1 cellular context compared by ENCODE assay signal in the genomic region with DNA sequence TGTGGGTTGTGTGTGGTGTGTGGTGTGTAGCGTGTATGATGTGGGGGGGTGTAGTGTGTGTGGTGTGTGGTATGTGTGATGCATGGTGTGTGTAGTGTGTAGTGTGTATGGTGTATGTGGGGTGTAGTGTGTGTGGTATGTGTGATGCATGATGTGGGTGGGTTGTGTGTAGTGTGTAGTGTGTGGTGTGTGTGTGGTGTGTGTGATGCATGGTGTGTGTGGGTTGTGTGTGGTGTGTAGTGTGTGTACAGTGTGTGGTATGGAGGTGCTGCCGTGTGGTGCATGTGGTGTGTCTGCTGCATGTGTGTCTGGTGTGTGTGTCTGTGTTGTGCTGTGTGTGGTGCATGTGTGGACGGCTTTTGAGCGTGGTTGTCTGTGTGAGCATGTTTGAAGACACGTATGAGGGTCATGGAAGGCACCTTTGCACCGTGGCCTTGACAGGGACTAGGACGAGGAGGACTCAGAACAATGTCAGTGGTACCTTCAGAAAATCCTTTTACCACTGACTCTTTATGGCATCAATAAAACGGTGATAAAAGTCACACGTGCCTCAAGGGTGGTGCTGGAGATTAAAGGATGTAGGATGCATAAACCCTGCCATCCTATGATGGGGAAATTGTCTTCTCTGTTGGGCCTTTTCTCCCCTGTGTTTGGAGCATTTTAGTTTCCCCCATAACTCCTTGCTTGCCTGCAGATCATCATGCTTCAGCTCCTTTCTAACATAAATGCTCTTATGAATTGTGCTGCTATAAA.
TF ChIP-seq lines count a peak whose summit lies in the region.

No MANE protein-coding gene starts in this region.

TF ChIP-seq in K562, 482 proteins besides CTCF, POLR2A, EP300 and RAD21:
- TF ChIP-seq SIRT6 (IDR thresholded peaks at IDR 0.05; ENCODE audit: low read depth, low read length) (no peak), TCF7L2 (IDR thresholded peaks at IDR 0.05; ENCODE audit: low read depth, low read length) (no peak), TEAD4 (IDR thresholded peaks at IDR 0.05; ENCODE audit: low read length) (no peak), TEAD4 (CRISPR knock-in tag; IDR thresholded peaks at IDR 0.05; ENCODE audit: borderline replicate concordance) (no peak), RNF2 (IDR thresholded peaks at IDR 0.05) (no peak)
- TF ChIP-seq, protein P1, sequence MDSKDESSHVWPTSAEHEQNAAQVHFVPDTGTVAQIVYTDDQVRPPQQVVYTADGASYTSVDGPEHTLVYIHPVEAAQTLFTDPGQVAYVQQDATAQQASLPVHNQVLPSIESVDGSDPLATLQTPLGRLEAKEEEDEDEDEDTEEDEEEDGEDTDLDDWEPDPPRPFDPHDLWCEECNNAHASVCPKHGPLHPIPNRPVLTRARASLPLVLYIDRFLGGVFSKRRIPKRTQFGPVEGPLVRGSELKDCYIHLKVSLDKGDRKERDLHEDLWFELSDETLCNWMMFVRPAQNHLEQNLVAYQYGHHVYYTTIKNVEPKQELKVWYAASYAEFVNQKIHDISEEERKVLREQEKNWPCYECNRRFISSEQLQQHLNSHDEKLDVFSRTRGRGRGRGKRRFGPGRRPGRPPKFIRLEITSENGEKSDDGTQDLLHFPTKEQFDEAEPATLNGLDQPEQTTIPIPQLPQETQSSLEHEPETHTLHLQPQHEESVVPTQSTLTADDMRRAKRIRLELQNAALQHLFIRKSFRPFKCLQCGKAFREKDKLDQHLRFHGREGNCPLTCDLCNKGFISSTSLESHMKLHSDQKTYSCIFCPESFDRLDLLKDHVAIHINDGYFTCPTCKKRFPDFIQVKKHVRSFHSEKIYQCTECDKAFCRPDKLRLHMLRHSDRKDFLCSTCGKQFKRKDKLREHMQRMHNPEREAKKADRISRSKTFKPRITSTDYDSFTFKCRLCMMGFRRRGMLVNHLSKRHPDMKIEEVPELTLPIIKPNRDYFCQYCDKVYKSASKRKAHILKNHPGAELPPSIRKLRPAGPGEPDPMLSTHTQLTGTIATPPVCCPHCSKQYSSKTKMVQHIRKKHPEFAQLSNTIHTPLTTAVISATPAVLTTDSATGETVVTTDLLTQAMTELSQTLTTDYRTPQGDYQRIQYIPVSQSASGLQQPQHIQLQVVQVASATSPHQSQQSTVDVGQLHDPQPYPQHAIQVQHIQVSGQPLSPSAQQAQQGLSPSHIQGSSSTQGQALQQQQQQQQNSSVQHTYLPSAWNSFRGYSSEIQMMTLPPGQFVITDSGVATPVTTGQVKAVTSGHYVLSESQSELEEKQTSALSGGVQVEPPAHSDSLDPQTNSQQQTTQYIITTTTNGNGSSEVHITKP (IDR thresholded peaks at IDR 0.05; ENCODE audit: partially characterized antibody) = peak; percentile 47
- TF ChIP-seq, protein P2, sequence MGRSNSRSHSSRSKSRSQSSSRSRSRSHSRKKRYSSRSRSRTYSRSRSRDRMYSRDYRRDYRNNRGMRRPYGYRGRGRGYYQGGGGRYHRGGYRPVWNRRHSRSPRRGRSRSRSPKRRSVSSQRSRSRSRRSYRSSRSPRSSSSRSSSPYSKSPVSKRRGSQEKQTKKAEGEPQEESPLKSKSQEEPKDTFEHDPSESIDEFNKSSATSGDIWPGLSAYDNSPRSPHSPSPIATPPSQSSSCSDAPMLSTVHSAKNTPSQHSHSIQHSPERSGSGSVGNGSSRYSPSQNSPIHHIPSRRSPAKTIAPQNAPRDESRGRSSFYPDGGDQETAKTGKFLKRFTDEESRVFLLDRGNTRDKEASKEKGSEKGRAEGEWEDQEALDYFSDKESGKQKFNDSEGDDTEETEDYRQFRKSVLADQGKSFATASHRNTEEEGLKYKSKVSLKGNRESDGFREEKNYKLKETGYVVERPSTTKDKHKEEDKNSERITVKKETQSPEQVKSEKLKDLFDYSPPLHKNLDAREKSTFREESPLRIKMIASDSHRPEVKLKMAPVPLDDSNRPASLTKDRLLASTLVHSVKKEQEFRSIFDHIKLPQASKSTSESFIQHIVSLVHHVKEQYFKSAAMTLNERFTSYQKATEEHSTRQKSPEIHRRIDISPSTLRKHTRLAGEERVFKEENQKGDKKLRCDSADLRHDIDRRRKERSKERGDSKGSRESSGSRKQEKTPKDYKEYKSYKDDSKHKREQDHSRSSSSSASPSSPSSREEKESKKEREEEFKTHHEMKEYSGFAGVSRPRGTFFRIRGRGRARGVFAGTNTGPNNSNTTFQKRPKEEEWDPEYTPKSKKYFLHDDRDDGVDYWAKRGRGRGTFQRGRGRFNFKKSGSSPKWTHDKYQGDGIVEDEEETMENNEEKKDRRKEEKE (IDR thresholded peaks at IDR 0.05; ENCODE audit: borderline replicate concordance in 1 of 2, control insufficient read depth in 1 of 2, low read depth in 2 of 2, low read length in 1 of 2) = no peak
TF ChIP-seq in K562: peak in this region for 1.
